Comparison of ENCODE assay signal across 11 cellular contexts in genomic region chr19:48806818-48807589, GRCh38. TPM values are rescaled to one million over a fixed set of nuclear protein-coding genes. Genes with fewer than 3 reads are reported as not detected.
A peak's percentile ranks its signal among the peaks of the same experiment; 100 is the strongest.
DNase-seq lines count a peak whose midpoint lies in the region; ATAC-seq and TF ChIP-seq lines count a peak whose summit lies in the region.
"Had no signal": no experiment of that assay in that cellular context is flagged by ENCODE, and none has a peak within 500 bp of the region (broad histone marks: within the 10 kb centered on the region; RNA-seq: fewer than 3 reads in every experiment).

No MANE protein-coding gene starts in this region.

- H3K4me1 ChIP-seq in PC-3 (ENCODE audit: insufficient read depth, low read length) = peaks cover 8% of the 10 kb centered on the region; the same call in 1 of the 2 replicates
- peaks cover 8% of the 10 kb centered on the region for H3K4me1 ChIP-seq in psoas muscle

- no peaks in the 10 kb centered on the region for H3F3A ChIP-seq in PC-3 (ENCODE audit: low read length, unreplicated experiment)

- H3K4me3 ChIP-seq in PC-3 (ENCODE audit: low read length) (no peak overlapping the region), psoas muscle (no peak overlapping the region)

- WGBS in psoas muscle, 3 donors = 58 to 64% (median 63%) methylated on average over 16 to 17 of the region's 17 CpGs

- H3K9me2 ChIP-seq in PC-3 (replicated peaks; ENCODE audit: low read length) = no peaks in the 10 kb centered on the region

- H4K20me1 ChIP-seq in PC-3 (ENCODE audit: low read length) = no peaks in the 10 kb centered on the region

- DNase-seq in NCI-H1105 treated with DMSO at 0.1 percent for 48 hours (lab: John Stamatoyannopoulos, UW) (peak; percentile 5), NCI-H1105 (lab: John Stamatoyannopoulos, UW) (no peak), PC-3 (peak; percentile 37), psoas muscle (peak in 1 of 2 donors; percentile 57), NCI-H1417 treated with DMSO at 0.1 percent for 48 hours (lab: John Stamatoyannopoulos, UW) (no peak), SKM-1 treated with dmso at 0.1 percent for 144 hours (lab: John Stamatoyannopoulos, UW; ENCODE audit: unreplicated experiment) (no peak), DMS79 treated with DMSO at 0.1 percent for 48 hours (lab: John Stamatoyannopoulos, UW) (no peak)
- DNase-seq: activated B cell treated with CpG ODN at 0.5 μM for 24 hours had no signal

- CTCF ChIA-PET in PC-3 (lab: Charles Lee) = interaction anchor here (0.6 kb wide), 1 partner anchor 38 kb away, joined by 9 read pairs; no protein-coding TSS in a partner anchor

- intact Hi-C loops in PC-3 (cut with micrococcal nuclease) (no loop called here), psoas muscle (cut with DNase I) (no loop called here)

- BruUV-seq in PC-3 (replicated peaks; lab: Mats Ljungman, UMichigan) = no TSS peak

- peaks cover 22% of the 10 kb centered on the region for H3K79me2 ChIP-seq in PC-3 (ENCODE audit: low read length)

- H3K4me2 ChIP-seq in PC-3 (ENCODE audit: low read length) = no peak overlapping the region

- no peaks in the 10 kb centered on the region for H3K36me3 ChIP-seq in PC-3 (ENCODE audit: low read depth, low read length)
- H3K36me3 ChIP-seq in psoas muscle (ENCODE audit: insufficient read depth in 1 of 2, low read depth in 1 of 2) = peaks cover 2 to 23% of the 10 kb centered on the region in 2 donors

- H3K27ac ChIP-seq in PC-3 (ENCODE audit: low read length) (no peak overlapping the region), psoas muscle (peak overlapping the region; percentile 3)
- H3K27ac ChIP-seq: HL-60 had no signal

- POLR2A ChIA-PET in PC-3 (lab: Charles Lee; ENCODE audit: unreplicated experiment) = no interaction called here

- no peaks in the 10 kb centered on the region for H3K9me3 ChIP-seq in PC-3 (ENCODE audit: low read length)
- H3K9me3 ChIP-seq in psoas muscle = no peaks in the 10 kb centered on the region

- no peak overlapping the region for H3K9ac ChIP-seq in PC-3 (ENCODE audit: low read length)

- no peak for TF ChIP-seq CTCF in PC-3 (conservative IDR thresholded peaks at IDR 0.05; ENCODE audit: low read depth, low read length)
- no peak for TF ChIP-seq CTCF in psoas muscle (IDR thresholded peaks at IDR 0.05)

- no peaks in the 10 kb centered on the region for H3K27me3 ChIP-seq in PC-3 (ENCODE audit: low read length)
- no peaks in the 10 kb centered on the region for H3K27me3 ChIP-seq in psoas muscle (ENCODE audit: insufficient read depth in 3 of 3, low read length in 2 of 3)

- H2AFZ ChIP-seq in PC-3 (ENCODE audit: low read length) = no peak overlapping the region

- ATAC-seq in PC-3 (peak; percentile 29; the same call in 1 of the 2 replicates), esophagus mucosa (peak; percentile 49), psoas muscle (peak; percentile 48 to 59 (median 55))

RNA-seq across cellular contexts. Expression of gene BCAT2, which starts 3.8 kb away (rescaled TPM):
- 41.1 and 50.0 TPM in 2 replicates for total RNA-seq in PC-3 (2014; rRNA removed)
- total RNA-seq in esophagus mucosa = 31.0 TPM
- 10 to 100 TPM; 24.6 to 48.5 (median 29.9) TPM for total RNA-seq in psoas muscle
- polyA plus RNA-seq in psoas muscle = 10 to 100 TPM; 14.4 to 22.9 (median 20.0) TPM

RNA-seq across cellular contexts. Expression of gene HSD17B14, which starts 29.3 kb away (rescaled TPM):
- total RNA-seq in PC-3 (2014; rRNA removed) (15.0 and 15.4 TPM in 2 replicates), esophagus mucosa (0.40 TPM), psoas muscle (1 to 10 TPM in 1 of 4 donors, under 1 TPM in 3; 0.61 to 1.2 (median 0.80) TPM)
- under 1 TPM; 0.15 to 0.66 (median 0.29) TPM for polyA plus RNA-seq in psoas muscle

RNA-seq across cellular contexts. Expression of gene FGF21, which starts 51.7 kb away (rescaled TPM):
- total RNA-seq in PC-3 (2014; rRNA removed) (not detected in 2 replicates), esophagus mucosa (not detected), psoas muscle (1 to 10 TPM in 2 of 4 donors, not detected in 2; 1.7 to 6.2 TPM)
- under 1 TPM in 2 of 3 donors, not detected in 1; 0.06 to 0.31 TPM for polyA plus RNA-seq in psoas muscle
- total RNA-seq: activated B cell treated with CpG ODN at 0.5 μM for 24 hours had no signal
- polyA plus RNA-seq: neural cell had no signal

RNA-seq across cellular contexts. Expression of gene FUT1, which starts 54.6 kb away (rescaled TPM):
- total RNA-seq in PC-3 (2014; rRNA removed) (4.6 and 4.8 TPM in 2 replicates), esophagus mucosa (6.1 TPM), psoas muscle (1 to 10 TPM; 1.6 to 2.3 (median 2.0) TPM)
- 1 to 10 TPM; 1.1 to 1.3 (median 1.3) TPM for polyA plus RNA-seq in psoas muscle
- total RNA-seq: activated B cell treated with CpG ODN at 0.5 μM for 24 hours had no signal

Comparison
In these comparisons a context has a peak if more than half of its experiments do, and no peak if none do; other contexts are left out.
1. DNase-seq: peak in NCI-H1105 treated with DMSO at 0.1 percent for 48 hours (single experiment) and PC-3 (single experiment); none in NCI-H1105 (single experiment), NCI-H1417 treated with DMSO at 0.1 percent for 48 hours (single experiment), SKM-1 treated with dmso at 0.1 percent for 144 hours (single experiment) and DMS79 treated with DMSO at 0.1 percent for 48 hours (single experiment).
2. Peak in every context shown above with its lines, with median percentiles within 50 percentile points of each other: ATAC-seq.